Comparison of ENCODE assay signal across 8 cellular contexts in genomic region chr10:73495884-73496674, GRCh38. TPM values are rescaled to one million over a fixed set of nuclear protein-coding genes. Genes with fewer than 3 reads are reported as not detected.
A peak's percentile ranks its signal among the peaks of the same experiment; 100 is the strongest.
DNase-seq lines count a peak whose midpoint lies in the region; ATAC-seq and TF ChIP-seq lines count a peak whose summit lies in the region.

Gene PPP3CB, minus strand, starts transcription at chr10:73496024. Its CDS starts 135 bp downstream, at chr10:73495889.

- no peak for TF ChIP-seq CTCF in activated CD8-positive, alpha-beta T cell treated with anti-CD3 and anti-CD28 coated beads for 36 hours (IDR thresholded peaks at IDR 0.05)
- no peak for TF ChIP-seq CTCF in lung (IDR thresholded peaks at IDR 0.05; ENCODE audit: control extremely low read depth, extremely low read depth)

- H3K9me3 Mint-ChIP-seq in activated CD8-positive, alpha-beta T cell treated with anti-CD3 and anti-CD28 coated beads for 36 hours, result no peaks in the 10 kb centered on the region

- peaks cover 5 to 14% of the 10 kb centered on the region in 2 donors for H3K4me1 ChIP-seq in lung (ENCODE audit: control insufficient read depth in 2 of 2, insufficient read depth in 2 of 2, low read length in 2 of 2)

- H3K9me3 ChIP-seq in lung (ENCODE audit: control insufficient read depth in 2 of 2, insufficient read depth in 1 of 2, low read length in 1 of 2), result no peaks in the 10 kb centered on the region

- POLR2A ChIA-PET in activated CD8-positive, alpha-beta T cell treated with anti-CD3 and anti-CD28 coated beads for 36 hours (lab: Charles Lee), result interaction anchor here (0.7 to 2.9 kb wide), 9 partner anchors 14 to 315 kb away, joined by 3 to 14 read pairs (median 3); partner anchors contain the start of genes ANXA7, DNAJC9 and MSS51

- peaks cover 3 to 10% of the 10 kb centered on the region in 2 donors for H3K36me3 ChIP-seq in lung (ENCODE audit: control insufficient read depth in 2 of 2, insufficient read depth in 2 of 2, low read length in 2 of 2)

- peak; percentile 63 to 97 (median 91) for DNase-seq in C1 segment of cervical spinal cord (lab: John Stamatoyannopoulos, UW)
- DNase-seq in NCI-H82 treated with DMSO at 0.1 percent for 48 hours (lab: John Stamatoyannopoulos, UW; ENCODE audit: unreplicated experiment), result peak; percentile 84
- peak; percentile 96 for DNase-seq in activated CD8-positive, alpha-beta T cell treated with anti-CD3 and anti-CD28 coated beads for 36 hours
- peak; percentile 87 for DNase-seq in effector CD4-positive, alpha-beta T cell
- DNase-seq in lung (ENCODE audit: low spot score), result peak; percentile 91
- DNase-seq in stimulated activated CD4-positive, alpha-beta T cell treated with anti-CD3 and anti-CD28 coated beads, TNF-alpha, amount 100 ng/mL, for 24 hours (ENCODE audit: low read depth in 3 of 3), result peak; percentile 78 to 92 (median 82)

- H3K4me1 Mint-ChIP-seq in activated CD8-positive, alpha-beta T cell treated with anti-CD3 and anti-CD28 coated beads for 36 hours (ENCODE audit: low read depth), result peaks cover 41% of the 10 kb centered on the region

- CTCF ChIA-PET in activated CD8-positive, alpha-beta T cell treated with anti-CD3 and anti-CD28 coated beads for 36 hours (lab: Charles Lee), result no interaction called here

- no peaks in the 10 kb centered on the region for H3K27me3 ChIP-seq in lung (ENCODE audit: control insufficient read depth, insufficient read depth)

- no peaks in the 10 kb centered on the region for H3K27me3 Mint-ChIP-seq in activated CD8-positive, alpha-beta T cell treated with anti-CD3 and anti-CD28 coated beads for 36 hours

- peaks cover 3% of the 10 kb centered on the region for H3K36me3 Mint-ChIP-seq in activated CD8-positive, alpha-beta T cell treated with anti-CD3 and anti-CD28 coated beads for 36 hours (ENCODE audit: low read depth)

- 7 to 8% methylated on average over 23 to 28 of the region's 28 CpGs for WGBS in lung, 2 donors

- ATAC-seq in GM19452 (IDR thresholded peaks at IDR 0.05; ENCODE audit: unreplicated experiment) (peak; percentile 61), HG03575 (IDR thresholded peaks at IDR 0.05; ENCODE audit: extremely low read depth, insufficient number of reproducible peaks, low FRiP score, unreplicated experiment) (peak; percentile 27), lung (ENCODE audit: insufficient read depth, low FRiP score) (peak; percentile 84)
- ATAC-seq in activated CD8-positive, alpha-beta T cell treated with anti-CD3 and anti-CD28 coated beads for 36 hours, result peak; percentile 84

- H3K27ac ChIP-seq in lung (ENCODE audit: low read depth in 1 of 2, low read length in 1 of 2), result peak within 1 kb of the TSS; percentile 93 to 100

- peak within 1 kb of the TSS; percentile 86 for H3K4me3 Mint-ChIP-seq in activated CD8-positive, alpha-beta T cell treated with anti-CD3 and anti-CD28 coated beads for 36 hours

- peak within 1 kb of the TSS; percentile 91 for H3K4me3 ChIP-seq in lung

- peak within 1 kb of the TSS; percentile 97 for H3K27ac Mint-ChIP-seq in activated CD8-positive, alpha-beta T cell treated with anti-CD3 and anti-CD28 coated beads for 36 hours

- intact Hi-C loops in activated CD8-positive, alpha-beta T cell treated with anti-CD3 and anti-CD28 coated beads for 36 hours (cut with micrococcal nuclease), result loop anchor here (10.0 kb wide), 1 partner anchor 251 kb away; the partner anchor contains the start of gene DNAJC9

RNA-seq across cellular contexts. Expression of gene PPP3CB, which starts in this region (rescaled TPM):
- 10 to 100 TPM; 35.8 to 36.5 TPM for total RNA-seq in activated CD8-positive, alpha-beta T cell treated with anti-CD3 and anti-CD28 coated beads for 36 hours
- 10 to 100 TPM; 34.9 to 65.0 TPM for total RNA-seq in lung
- 10 to 100 TPM; 21.5 to 22.0 TPM for polyA plus RNA-seq in lung

Comparison
In these comparisons a context has a peak if more than half of its experiments do, and no peak if none do; other contexts are left out.
1. Peak in every context shown above with its lines: DNase-seq, ATAC-seq, H3K4me3 ChIP-seq and H3K27ac ChIP-seq.
2. ATAC-seq: peak in every context shown above with its lines; median percentile 84 in activated CD8-positive, alpha-beta T cell treated with anti-CD3 and anti-CD28 coated beads for 36 hours; 84 in lung; 61 in GM19452; 27 in HG03575.